Comparison of ENCODE assay signal across 3 cellular contexts in genomic region chr1:185813401-185813979, GRCh38.
TF ChIP-seq lines count a peak whose summit lies in the region.

No MANE protein-coding gene starts in this region.

TF ChIP-seq in A549, 52 proteins besides CTCF, POLR2A, EP300 and RAD21:
- TF ChIP-seq SMC3 (IDR thresholded peaks at IDR 0.05), result peak; percentile 84
- TF ChIP-seq CHD4 (IDR thresholded peaks at IDR 0.05; ENCODE audit: borderline replicate concordance), result no peak
TF ChIP-seq in A549: peak in this region for 1.

TF ChIP-seq in IMR-90, 13 proteins besides CTCF, POLR2A, EP300 and RAD21:
- TF ChIP-seq SMC3 (IDR thresholded peaks at IDR 0.05; ENCODE audit: low read depth, low read length) (peak; percentile 92), FOS (IDR thresholded peaks at IDR 0.05; ENCODE audit: low read depth, low read length) (no peak)
TF ChIP-seq in IMR-90: peak in this region for 1.

TF ChIP-seq in endothelial cell of umbilical vein, 7 proteins besides CTCF, POLR2A, EP300 and RAD21:
- TF ChIP-seq, protein P1, sequence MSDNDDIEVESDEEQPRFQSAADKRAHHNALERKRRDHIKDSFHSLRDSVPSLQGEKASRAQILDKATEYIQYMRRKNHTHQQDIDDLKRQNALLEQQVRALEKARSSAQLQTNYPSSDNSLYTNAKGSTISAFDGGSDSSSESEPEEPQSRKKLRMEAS (IDR thresholded peaks at IDR 0.05; ENCODE audit: insufficient read depth, insufficient read length), result no peak
- no peak for TF ChIP-seq GATA2 (IDR thresholded peaks at IDR 0.05; ENCODE audit: insufficient read depth, insufficient read length, low read depth, low read length)
